ENCODE assay signal across 2 cellular contexts in the genomic region with DNA sequence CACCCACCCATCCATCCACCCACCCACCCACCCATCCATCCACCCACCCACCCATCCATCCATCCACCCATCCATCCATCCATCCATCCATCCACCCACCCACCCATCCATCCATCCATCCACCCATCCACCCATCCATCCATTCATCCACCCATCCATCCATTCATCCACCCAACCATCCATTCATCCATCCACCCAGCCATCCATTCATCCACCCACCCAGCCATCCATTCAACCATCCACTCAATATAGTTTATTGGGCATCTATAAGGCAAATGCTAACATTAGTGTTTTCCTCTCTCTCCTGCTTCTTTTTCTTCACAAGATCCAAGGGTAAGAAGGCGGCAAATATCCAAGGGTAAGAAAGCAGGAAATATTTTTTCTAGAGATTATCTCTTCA.
TF ChIP-seq lines count a peak whose summit lies in the region.

No MANE protein-coding gene starts in this region.

TF ChIP-seq in HEK293, 187 proteins besides CTCF, POLR2A, EP300 and RAD21:
- TF ChIP-seq ZFHX2 (tag by site-specific recombination; conservative IDR thresholded peaks at IDR 0.05) (peak; percentile 61), EGR2 (tag by site-specific recombination; IDR thresholded peaks at IDR 0.05; ENCODE audit: low read depth) (peak; percentile 97), ZNF366 (tag by site-specific recombination; conservative IDR thresholded peaks at IDR 0.05) (peak; percentile 53)

TF ChIP-seq in K562, 482 proteins besides CTCF, POLR2A, EP300 and RAD21:
- 0 out of 2 replicates have a peak, but pooled peaks have one; percentile 34 for TF ChIP-seq HNRNPL (IDR thresholded peaks at IDR 0.05; ENCODE audit: low read depth, low read length)
TF ChIP-seq in K562: peak in this region for 1; not testable (repeated sequence) for 481.
